ENCODE assay signal across 22 cellular contexts in the genomic region with DNA sequence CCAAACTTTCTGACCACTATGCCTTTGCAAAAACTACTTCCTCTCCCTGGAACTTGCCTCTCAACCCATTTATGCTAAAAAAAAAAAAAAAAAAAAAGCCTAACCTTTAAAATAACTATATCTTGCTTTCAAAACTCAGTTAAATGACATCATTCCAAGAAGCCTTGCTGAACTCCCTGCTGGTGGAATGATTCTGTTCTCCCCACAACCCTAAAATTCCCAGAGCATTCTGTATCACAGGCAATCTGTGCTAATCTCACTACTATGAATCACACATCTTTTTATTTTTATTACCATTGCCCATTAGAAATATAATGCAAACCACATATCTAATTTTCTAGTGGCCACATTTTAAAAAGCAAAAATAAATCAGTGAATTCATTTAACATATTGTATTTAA.
"Had no signal": no experiment of that assay in that cellular context is flagged by ENCODE, and none has a peak within 500 bp of the region (broad histone marks: within the 10 kb centered on the region; RNA-seq: fewer than 3 reads in every experiment).

No MANE protein-coding gene starts in this region.

- ATAC-seq: activated CD8-positive, alpha-beta T cell treated with anti-CD3 and anti-CD28 coated beads, Interleukin-2, amount 10 ng/mL, durations not matched to agents 7 days and 5 days; activated naive CD4-positive, alpha-beta T cell treated with anti-CD3 and anti-CD28 coated beads, Interleukin-2, amount 50 U/mL, for 72 hours; effector memory CD8-positive, alpha-beta T cell; left lobe of liver; lower lobe of right lung; naive thymus-derived CD4-positive, alpha-beta T cell had no signal

- H3K4me3 ChIP-seq: breast epithelium, colonic mucosa, dorsolateral prefrontal cortex, esophagus muscularis mucosa, lower lobe of right lung, spleen, upper lobe of left lung had no signal

- DNase-seq: activated CD4-positive, alpha-beta T cell treated with anti-CD3 and anti-CD28 coated beads for 1 hour; activated CD4-positive, alpha-beta T cell treated with anti-CD3 and anti-CD28 coated beads, Interleukin-2, amount 50 U/mL, for 1 hour; activated CD8-positive, alpha-beta T cell treated with anti-CD3 and anti-CD28 coated beads, Interleukin-2, amount 10 ng/mL, durations not matched to agents 7 days and 5 days; activated gamma-delta T cell treated with Interleukin-2 at 50 U/mL for 16 hours; activated T-cell treated with anti-CD3 and anti-CD28 coated beads, Interleukin-2, amount 50 U/mL, for 1 hour; aorta; colonic mucosa; dorsolateral prefrontal cortex; effector memory CD8-positive, alpha-beta T cell; immature natural killer cell; lower lobe of right lung; naive thymus-derived CD4-positive, alpha-beta T cell; occipital lobe; spleen; stimulated activated CD4-positive, alpha-beta T cell treated with anti-CD3 and anti-CD28 coated beads, Interleukin-4, amount 100 ng/mL, for 1 hour; stimulated activated naive CD4-positive, alpha-beta T cell; T-helper 9 cell; upper lobe of left lung had no signal
